ENCODE assay signal across 1 cellular context in the genomic region with DNA sequence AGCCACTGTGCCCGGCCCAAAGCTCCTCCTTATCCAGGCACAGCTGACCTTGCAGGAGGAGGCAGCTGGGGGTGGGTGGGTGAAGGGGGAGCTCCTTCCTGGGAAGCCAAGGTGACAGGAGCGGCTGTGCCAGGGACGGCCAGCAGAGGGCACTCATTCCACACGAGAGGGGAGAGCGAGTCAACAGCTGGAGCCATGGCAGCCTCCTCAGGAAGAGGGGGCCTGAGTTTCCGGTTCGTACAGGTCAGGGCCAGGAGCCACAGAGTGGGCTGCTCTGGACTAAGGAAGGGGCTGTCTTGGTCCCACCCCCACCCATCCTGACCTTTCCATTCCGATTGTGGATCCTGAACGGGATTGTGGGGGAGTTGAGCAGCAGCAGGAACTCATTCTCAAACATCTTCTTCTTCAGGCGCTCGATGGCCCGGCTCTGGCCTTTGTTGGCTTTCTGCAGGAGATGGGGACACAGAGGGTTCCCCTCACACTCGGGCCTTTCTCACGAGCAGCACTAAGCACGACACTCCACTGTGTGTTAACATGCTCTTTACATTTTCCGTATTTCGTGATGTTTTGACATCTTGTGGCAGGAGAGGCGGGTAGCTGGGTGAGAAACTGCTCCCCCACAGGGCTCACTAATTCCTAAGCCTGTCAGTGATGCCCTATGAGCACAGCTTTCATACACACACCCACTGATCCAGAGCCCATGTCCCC.
TF ChIP-seq lines count a peak whose summit lies in the region.

No MANE protein-coding gene starts in this region.

TF ChIP-seq in K562, 482 proteins besides CTCF, POLR2A, EP300 and RAD21 (continued from another document):
- TF ChIP-seq, protein P1, sequence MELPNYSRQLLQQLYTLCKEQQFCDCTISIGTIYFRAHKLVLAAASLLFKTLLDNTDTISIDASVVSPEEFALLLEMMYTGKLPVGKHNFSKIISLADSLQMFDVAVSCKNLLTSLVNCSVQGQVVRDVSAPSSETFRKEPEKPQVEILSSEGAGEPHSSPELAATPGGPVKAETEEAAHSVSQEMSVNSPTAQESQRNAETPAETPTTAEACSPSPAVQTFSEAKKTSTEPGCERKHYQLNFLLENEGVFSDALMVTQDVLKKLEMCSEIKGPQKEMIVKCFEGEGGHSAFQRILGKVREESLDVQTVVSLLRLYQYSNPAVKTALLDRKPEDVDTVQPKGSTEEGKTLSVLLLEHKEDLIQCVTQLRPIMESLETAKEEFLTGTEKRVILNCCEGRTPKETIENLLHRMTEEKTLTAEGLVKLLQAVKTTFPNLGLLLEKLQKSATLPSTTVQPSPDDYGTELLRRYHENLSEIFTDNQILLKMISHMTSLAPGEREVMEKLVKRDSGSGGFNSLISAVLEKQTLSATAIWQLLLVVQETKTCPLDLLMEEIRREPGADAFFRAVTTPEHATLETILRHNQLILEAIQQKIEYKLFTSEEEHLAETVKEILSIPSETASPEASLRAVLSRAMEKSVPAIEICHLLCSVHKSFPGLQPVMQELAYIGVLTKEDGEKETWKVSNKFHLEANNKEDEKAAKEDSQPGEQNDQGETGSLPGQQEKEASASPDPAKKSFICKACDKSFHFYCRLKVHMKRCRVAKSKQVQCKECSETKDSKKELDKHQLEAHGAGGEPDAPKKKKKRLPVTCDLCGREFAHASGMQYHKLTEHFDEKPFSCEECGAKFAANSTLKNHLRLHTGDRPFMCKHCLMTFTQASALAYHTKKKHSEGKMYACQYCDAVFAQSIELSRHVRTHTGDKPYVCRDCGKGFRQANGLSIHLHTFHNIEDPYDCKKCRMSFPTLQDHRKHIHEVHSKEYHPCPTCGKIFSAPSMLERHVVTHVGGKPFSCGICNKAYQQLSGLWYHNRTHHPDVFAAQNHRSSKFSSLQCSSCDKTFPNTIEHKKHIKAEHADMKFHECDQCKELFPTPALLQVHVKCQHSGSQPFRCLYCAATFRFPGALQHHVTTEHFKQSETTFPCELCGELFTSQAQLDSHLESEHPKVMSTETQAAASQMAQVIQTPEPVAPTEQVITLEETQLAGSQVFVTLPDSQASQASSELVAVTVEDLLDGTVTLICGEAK (IDR thresholded peaks at IDR 0.05) = 0 out of 2 replicates have a peak, but pooled peaks have one; percentile 19
- TF ChIP-seq, protein P1 (CRISPR knock-in tag; IDR thresholded peaks at IDR 0.05) = no peak
- TF ChIP-seq CBX3 (IDR thresholded peaks at IDR 0.05; ENCODE audit: borderline replicate concordance in 1 of 2, low read length in 2 of 2) = peak in 1 of 2 experiments; percentile 51; a peak in 1 of 3 replicates
- TF ChIP-seq CBX1 (IDR thresholded peaks at IDR 0.05; ENCODE audit: low read depth) = peak; percentile 40; the same call in 1 of the 2 replicates
- TF ChIP-seq, protein P2, sequence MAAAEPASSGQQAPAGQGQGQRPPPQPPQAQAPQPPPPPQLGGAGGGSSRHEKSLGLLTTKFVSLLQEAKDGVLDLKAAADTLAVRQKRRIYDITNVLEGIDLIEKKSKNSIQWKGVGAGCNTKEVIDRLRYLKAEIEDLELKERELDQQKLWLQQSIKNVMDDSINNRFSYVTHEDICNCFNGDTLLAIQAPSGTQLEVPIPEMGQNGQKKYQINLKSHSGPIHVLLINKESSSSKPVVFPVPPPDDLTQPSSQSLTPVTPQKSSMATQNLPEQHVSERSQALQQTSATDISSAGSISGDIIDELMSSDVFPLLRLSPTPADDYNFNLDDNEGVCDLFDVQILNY (CRISPR knock-in tag; IDR thresholded peaks at IDR 0.05) = no peak
- TF ChIP-seq HDGF (IDR thresholded peaks at IDR 0.05) = no peak
- TF ChIP-seq ETV1 (tag; conservative IDR thresholded peaks at IDR 0.05; ENCODE audit: low read depth) = peak; percentile 84
- TF ChIP-seq NR2C2 (CRISPR knock-in tag; IDR thresholded peaks at IDR 0.05) = no peak
- 0 out of 2 replicates have a peak, but pooled peaks have one; percentile 18 for TF ChIP-seq NR2C2 (tag; IDR thresholded peaks at IDR 0.05)
- TF ChIP-seq SMC3 (conservative IDR thresholded peaks at IDR 0.05; ENCODE audit: insufficient read depth, low read depth, low read length) = 0 out of 2 replicates have a peak, but pooled peaks have one; percentile 43
- TF ChIP-seq RBM25 (IDR thresholded peaks at IDR 0.05; ENCODE audit: low read depth, low read length, severe bottlenecking) = peak; percentile 55
- TF ChIP-seq GABPA (tag; conservative IDR thresholded peaks at IDR 0.05; ENCODE audit: low read depth) = peak; percentile 31; the same call in 1 of the 2 replicates
- TF ChIP-seq, protein P3, sequence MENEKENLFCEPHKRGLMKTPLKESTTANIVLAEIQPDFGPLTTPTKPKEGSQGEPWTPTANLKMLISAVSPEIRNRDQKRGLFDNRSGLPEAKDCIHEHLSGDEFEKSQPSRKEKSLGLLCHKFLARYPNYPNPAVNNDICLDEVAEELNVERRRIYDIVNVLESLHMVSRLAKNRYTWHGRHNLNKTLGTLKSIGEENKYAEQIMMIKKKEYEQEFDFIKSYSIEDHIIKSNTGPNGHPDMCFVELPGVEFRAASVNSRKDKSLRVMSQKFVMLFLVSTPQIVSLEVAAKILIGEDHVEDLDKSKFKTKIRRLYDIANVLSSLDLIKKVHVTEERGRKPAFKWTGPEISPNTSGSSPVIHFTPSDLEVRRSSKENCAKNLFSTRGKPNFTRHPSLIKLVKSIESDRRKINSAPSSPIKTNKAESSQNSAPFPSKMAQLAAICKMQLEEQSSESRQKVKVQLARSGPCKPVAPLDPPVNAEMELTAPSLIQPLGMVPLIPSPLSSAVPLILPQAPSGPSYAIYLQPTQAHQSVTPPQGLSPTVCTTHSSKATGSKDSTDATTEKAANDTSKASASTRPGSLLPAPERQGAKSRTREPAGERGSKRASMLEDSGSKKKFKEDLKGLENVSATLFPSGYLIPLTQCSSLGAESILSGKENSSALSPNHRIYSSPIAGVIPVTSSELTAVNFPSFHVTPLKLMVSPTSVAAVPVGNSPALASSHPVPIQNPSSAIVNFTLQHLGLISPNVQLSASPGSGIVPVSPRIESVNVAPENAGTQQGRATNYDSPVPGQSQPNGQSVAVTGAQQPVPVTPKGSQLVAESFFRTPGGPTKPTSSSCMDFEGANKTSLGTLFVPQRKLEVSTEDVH (IDR thresholded peaks at IDR 0.05; ENCODE audit: low read depth, partially characterized antibody) = no peak
- no peak for TF ChIP-seq ZFP30 (CRISPR knock-in tag; IDR thresholded peaks at IDR 0.05; ENCODE audit: borderline replicate concordance)
- TF ChIP-seq HDAC3 (IDR thresholded peaks at IDR 0.05; ENCODE audit: borderline replicate concordance, partially characterized antibody) = no peak
- TF ChIP-seq HLTF (IDR thresholded peaks at IDR 0.05) = peak; percentile 89
- TF ChIP-seq SMARCA5 (IDR thresholded peaks at IDR 0.05) = peak; percentile 44; the same call in 1 of the 2 replicates
- TF ChIP-seq KLF16 (IDR thresholded peaks at IDR 0.05) = no peak
- TF ChIP-seq, protein P4, sequence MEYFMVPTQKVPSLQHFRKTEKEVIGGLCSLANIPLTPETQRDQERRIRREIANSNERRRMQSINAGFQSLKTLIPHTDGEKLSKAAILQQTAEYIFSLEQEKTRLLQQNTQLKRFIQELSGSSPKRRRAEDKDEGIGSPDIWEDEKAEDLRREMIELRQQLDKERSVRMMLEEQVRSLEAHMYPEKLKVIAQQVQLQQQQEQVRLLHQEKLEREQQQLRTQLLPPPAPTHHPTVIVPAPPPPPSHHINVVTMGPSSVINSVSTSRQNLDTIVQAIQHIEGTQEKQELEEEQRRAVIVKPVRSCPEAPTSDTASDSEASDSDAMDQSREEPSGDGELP (CRISPR knock-in tag; IDR thresholded peaks at IDR 0.05; ENCODE audit: borderline replicate concordance) = peak; percentile 90
